ENCODE assay signal across 20 cellular contexts in genomic region chr9:12874395-12874794, GRCh38.
DNase-seq lines count a peak whose midpoint lies in the region; ATAC-seq, FAIRE-seq and TF ChIP-seq lines count a peak whose summit lies in the region.
"Had no signal": no experiment of that assay in that cellular context is flagged by ENCODE, and none has a peak within 500 bp of the region (broad histone marks: within the 10 kb centered on the region; RNA-seq: fewer than 3 reads in every experiment).

No MANE protein-coding gene starts in this region.

- H3K4me1 ChIP-seq in keratinocyte (ENCODE audit: control insufficient read depth, extremely low read depth, insufficient read depth, low read length) (peaks cover 15% of the 10 kb centered on the region), right atrium auricular region (no peaks in the 10 kb centered on the region)
- H3K4me1 ChIP-seq: BLaER1 had no signal

- peak overlapping the region; percentile 12 for H3K4me2 ChIP-seq in keratinocyte (ENCODE audit: control insufficient read depth, extremely low read depth, insufficient read depth, low read depth, low read length)
- H3K4me2 ChIP-seq: BLaER1 had no signal

- no peak for ATAC-seq in HG02759 (IDR thresholded peaks at IDR 0.05; ENCODE audit: unreplicated experiment)

- TF ChIP-seq CTCF in epithelial cell of esophagus (IDR thresholded peaks at IDR 0.05; ENCODE audit: insufficient read depth, low read depth, low read length, missing control alignments) (no peak), keratinocyte (optimal IDR thresholded peaks at IDR 0.05 in 1 of 3, IDR thresholded peaks at IDR 0.05 in 1 of 3, conservative IDR thresholded peaks at IDR 0.05 in 1 of 3; ENCODE audit: extremely low read depth in 1 of 3, insufficient read depth in 2 of 3, low read length in 3 of 3) (no peak), right atrium auricular region (IDR thresholded peaks at IDR 0.05) (no peak)

- no peaks in the 10 kb centered on the region for H3K36me3 ChIP-seq in keratinocyte (ENCODE audit: control insufficient read depth in 2 of 2, extremely low read depth in 1 of 2, insufficient read depth in 2 of 2, low read length in 2 of 2)
- no peaks in the 10 kb centered on the region for H3K36me3 ChIP-seq in right atrium auricular region
- H3K36me3 ChIP-seq: BLaER1, HAP-1 had no signal

- DNase-seq in DMS 273 (lab: John Stamatoyannopoulos, UW; ENCODE audit: unreplicated experiment) (peak; percentile 30), DMS 273 treated with DMSO at 0.1 percent for 48 hours (lab: John Stamatoyannopoulos, UW) (no peak), NCI-H1105 treated with DMSO at 0.1 percent for 48 hours (lab: John Stamatoyannopoulos, UW) (peak; percentile 46), epithelial cell of esophagus (ENCODE audit: low read depth) (peak; percentile 55), keratinocyte (ENCODE audit: low read depth, low spot score) (peak; percentile 50), right atrium auricular region (ENCODE audit: low spot score) (no peak)
- DNase-seq: AML-193; Calu3; CD4-positive, CD25-positive, alpha-beta regulatory T cell; DMS153; DMS79 treated with DMSO at 0.1 percent for 48 hours; EL; GOT3 had no signal

- H3K9me1 ChIP-seq in keratinocyte (ENCODE audit: control insufficient read depth, extremely low read depth, insufficient read depth, low read length), result no peaks in the 10 kb centered on the region

- H3K4me3 ChIP-seq in epithelial cell of esophagus (ENCODE audit: low read length) (no peak overlapping the region), keratinocyte (ENCODE audit: control insufficient read depth in 2 of 3, extremely low read depth in 1 of 3, insufficient read depth in 2 of 3, low read depth in 1 of 3, low read length in 3 of 3) (no peak overlapping the region), right atrium auricular region (no peak overlapping the region)
- H3K4me3 ChIP-seq: BLaER1, HAP-1 had no signal

- H2AFZ ChIP-seq in keratinocyte (ENCODE audit: control insufficient read depth, low read length), result peak overlapping the region; percentile 80

- H3K27me3 ChIP-seq in keratinocyte (ENCODE audit: control insufficient read depth, extremely low read depth, insufficient read depth, low read length), result no peaks in the 10 kb centered on the region
- no peaks in the 10 kb centered on the region for H3K27me3 ChIP-seq in right atrium auricular region
- H3K27me3 ChIP-seq: BLaER1 had no signal

- H3K27ac ChIP-seq in keratinocyte (ENCODE audit: control insufficient read depth, insufficient read depth, low read length) (peak overlapping the region; percentile 22), right atrium auricular region (no peak overlapping the region)
- H3K27ac ChIP-seq: 22Rv1, BLaER1, HL-60 had no signal

- H3K79me2 ChIP-seq in keratinocyte (ENCODE audit: control insufficient read depth, insufficient read depth, low read length), result no peaks in the 10 kb centered on the region

- dilution Hi-C loops in keratinocyte (cut with MboI; ENCODE audit: extremely low pct_ligation_motif_present, low sequenced_read_pairs), result no loop called here

- H4K20me1 ChIP-seq in keratinocyte (ENCODE audit: control insufficient read depth, extremely low read depth, insufficient read depth, low read length), result no peaks in the 10 kb centered on the region
- H4K20me1 ChIP-seq: BLaER1 had no signal

- no peaks in the 10 kb centered on the region for H3K9me3 ChIP-seq in keratinocyte (ENCODE audit: control insufficient read depth, low read depth, low read length)
- no peaks in the 10 kb centered on the region for H3K9me3 ChIP-seq in right atrium auricular region
- H3K9me3 ChIP-seq: BLaER1, HAP-1 had no signal

- no peak overlapping the region for H3K9ac ChIP-seq in keratinocyte (ENCODE audit: control insufficient read depth, extremely low read depth, insufficient read depth, low read length)
- H3K9ac ChIP-seq: BLaER1 had no signal

- peak; percentile 91 for FAIRE-seq in keratinocyte (lab: Jason Lieb, UNC)
- FAIRE-seq: G401.6, GM12891 had no signal

Comparison
In these comparisons a context has a peak if more than half of its experiments do, and no peak if none do; other contexts are left out.
1. DNase-seq: peak in DMS 273 (single experiment), NCI-H1105 treated with DMSO at 0.1 percent for 48 hours (single experiment), epithelial cell of esophagus (single experiment) and keratinocyte (single experiment); none in DMS 273 treated with DMSO at 0.1 percent for 48 hours (single experiment) and right atrium auricular region (single experiment).